ENCODE assay signal across 16 cellular contexts in genomic region chrX:57583477-57583876, GRCh38. TPM values are rescaled to one million over a fixed set of nuclear protein-coding genes. Genes with fewer than 3 reads are reported as not detected.
A peak's percentile ranks its signal among the peaks of the same experiment; 100 is the strongest.
DNase-seq lines count a peak whose midpoint lies in the region; ATAC-seq, FAIRE-seq and TF ChIP-seq lines count a peak whose summit lies in the region.
"Had no signal": no experiment of that assay in that cellular context is flagged by ENCODE, and none has a peak within 500 bp of the region (broad histone marks: within the 10 kb centered on the region; RNA-seq: fewer than 3 reads in every experiment).

No MANE protein-coding gene starts in this region.

- ATAC-seq in A549 (peak; percentile 47 to 64; a peak in 3 of 6 replicates), HCT116 (peak; percentile 36; the same call in 1 of the 2 replicates), body of pancreas (no peak), HG03108 (IDR thresholded peaks at IDR 0.05; ENCODE audit: unreplicated experiment) (no peak)
- ATAC-seq: K562, Right ventricle myocardium inferior had no signal

- DNase-seq in A549 (ENCODE audit: low read depth in 1 of 2, low spot score in 1 of 2) (no peak), HCT116 (ENCODE audit: low read depth, low spot score) (no peak), epithelial cell of esophagus (ENCODE audit: low read depth) (peak; percentile 27), mesendoderm (peak; percentile 17), NCI-H2107 (lab: John Stamatoyannopoulos, UW) (no peak), body of pancreas (no peak)
- DNase-seq: HCEC 1CT, NCI-H1092, NCI-H2081 treated with DMSO at 0.1 percent for 48 hours, NCI-H2227 treated with DMSO at 0.1 percent for 48 hours, Peyer's patch, SK-N-SH had no signal

- H2AK5ac ChIP-seq in mesendoderm (ENCODE audit: low read length): no peak overlapping the region

- H3K4me3 ChIP-seq in A549 (no peak overlapping the region), HCT116 (replicated peaks in 1 of 2; ENCODE audit: low read depth in 1 of 2, low read length in 2 of 2) (no peak overlapping the region), epithelial cell of esophagus (ENCODE audit: low read length) (no peak overlapping the region), mesendoderm (ENCODE audit: low read length) (no peak overlapping the region), body of pancreas (no peak overlapping the region)
- H3K4me3 ChIP-seq: K562, Peyer's patch had no signal

- no peak for TF ChIP-seq CTCF in A549 (IDR thresholded peaks at IDR 0.05)
- TF ChIP-seq CTCF in HCT116 (IDR thresholded peaks at IDR 0.05 in 2 of 3, conservative IDR thresholded peaks at IDR 0.05 in 1 of 3; ENCODE audit: borderline replicate concordance in 1 of 3, insufficient read depth in 1 of 3, low read depth in 2 of 3, low read length in 2 of 3): no peak
- no peak for TF ChIP-seq CTCF in epithelial cell of esophagus (IDR thresholded peaks at IDR 0.05; ENCODE audit: insufficient read depth, low read depth, low read length, missing control alignments)
- no peak for TF ChIP-seq CTCF in body of pancreas (IDR thresholded peaks at IDR 0.05)

- H2AFZ ChIP-seq in HCT116 (ENCODE audit: low read depth, low read length, poor library complexity, severe bottlenecking): no peak overlapping the region

- H3K56ac ChIP-seq in mesendoderm (ENCODE audit: low read length): no peak overlapping the region

- no peak for TF ChIP-seq POLR2A in A549 (IDR thresholded peaks at IDR 0.05; ENCODE audit: low read length)
- TF ChIP-seq POLR2A in HCT116 (IDR thresholded peaks at IDR 0.05; ENCODE audit: borderline replicate concordance, extremely low read depth, insufficient read depth, insufficient read length): no peak
- no peak for TF ChIP-seq POLR2A in body of pancreas (IDR thresholded peaks at IDR 0.05)

- RAD21 ChIA-PET in HCT116 (lab: Charles Lee; ENCODE audit: low non-redundant PET in 1 of 2, low total read pairs in 2 of 2, uncharacterized antibody in 2 of 2, unreplicated experiment in 2 of 2): no interaction called here

- peak overlapping the region; percentile 16; the same call in 1 of the 3 replicates for H3K4me2 ChIP-seq in A549
- H3K4me2 ChIP-seq in HCT116 (ENCODE audit: low read length): no peak overlapping the region
- H3K4me2 ChIP-seq in mesendoderm (ENCODE audit: low read length): no peak overlapping the region
- H3K4me2 ChIP-seq: SK-N-SH had no signal

- H3K9me3 ChIP-seq in A549 (no peaks in the 10 kb centered on the region), HCT116 (ENCODE audit: control insufficient read depth in 1 of 2, insufficient read depth in 1 of 2, low read depth in 1 of 2, low read length in 2 of 2) (no peaks in the 10 kb centered on the region), body of pancreas (no peaks in the 10 kb centered on the region)
- H3K9me3 ChIP-seq: Peyer's patch, SK-N-SH had no signal

- TF ChIP-seq EP300 in A549 (IDR thresholded peaks at IDR 0.05): no peak

- H3K79me1 ChIP-seq in mesendoderm (ENCODE audit: low read length): no peaks in the 10 kb centered on the region

- H3K4me1 ChIP-seq in A549 (peaks cover 8% of the 10 kb centered on the region; the same call in 2 of the 3 replicates), HCT116 (ENCODE audit: control insufficient read depth in 1 of 2, insufficient read depth in 2 of 2, low read length in 2 of 2) (no peaks in the 10 kb centered on the region; a peak in 1 of 4 replicates), mesendoderm (ENCODE audit: control insufficient read depth, low read depth, low read length) (no peaks in the 10 kb centered on the region), body of pancreas (no peaks in the 10 kb centered on the region)
- H3K4me1 ChIP-seq: Peyer's patch had no signal

- no peak overlapping the region for H2BK15ac ChIP-seq in mesendoderm (replicated peaks; ENCODE audit: low read depth)

- POLR2A ChIA-PET in A549 (lab: Yijun Ruan, JAX) (no interaction called here), HCT116 (lab: Charles Lee) (no interaction called here)

- H4K8ac ChIP-seq in mesendoderm (ENCODE audit: low read depth, low read length): no peak overlapping the region

- intact Hi-C loops in HCT116 (cut with micrococcal nuclease) (no loop called here), body of pancreas (cut with DNase I) (no loop called here)

- peak overlapping the region in 1 of 2 experiments; percentile 52; a peak in 2 of 6 replicates for H3K27ac ChIP-seq in A549
- H3K27ac ChIP-seq in HCT116 (ENCODE audit: low read depth, low read length): no peak overlapping the region
- no peak overlapping the region for H3K27ac ChIP-seq in mesendoderm (ENCODE audit: low read depth, low read length)
- H3K27ac ChIP-seq in body of pancreas: no peak overlapping the region
- H3K27ac ChIP-seq: C4-2B, Peyer's patch had no signal

- FAIRE-seq in A549 (lab: Jason Lieb, UNC): no peak

- 51% methylated on average over 4 of the region's 5 CpGs for WGBS in A549 (ENCODE audit: missing lambda C conversion rate)
- WGBS in mesendoderm (ENCODE audit: extremely low coverage, insufficient coverage, low lambda C conversion rate): no CpG with 5 or more reads among the region's 5 CpGs
- WGBS in body of pancreas, 2 donors: 61 to 65% methylated on average over 5 of the region's 5 CpGs

- H3K9ac ChIP-seq in HCT116 (ENCODE audit: low read length) (no peak overlapping the region), mesendoderm (ENCODE audit: low read length) (no peak overlapping the region)
- H3K9ac ChIP-seq: SK-N-SH had no signal

- H3K79me2 ChIP-seq in HCT116 (ENCODE audit: insufficient read depth, low read length) (no peaks in the 10 kb centered on the region), mesendoderm (ENCODE audit: control insufficient read depth, insufficient read depth, low read length) (no peaks in the 10 kb centered on the region)

- no peak overlapping the region for H4K5ac ChIP-seq in mesendoderm (ENCODE audit: low read length)

- H3K23ac ChIP-seq in mesendoderm (ENCODE audit: low read length): no peak overlapping the region

- no peak overlapping the region for H2BK5ac ChIP-seq in mesendoderm (ENCODE audit: low read length)

- no peak overlapping the region for H3K18ac ChIP-seq in mesendoderm (ENCODE audit: low read length)

- TF ChIP-seq RAD21 in A549 (conservative IDR thresholded peaks at IDR 0.05 in 1 of 2, IDR thresholded peaks at IDR 0.05 in 1 of 2) (no peak), HCT116 (IDR thresholded peaks at IDR 0.05; ENCODE audit: low read depth) (no peak)

- CTCF ChIA-PET in A549 (lab: Yijun Ruan, JAX) (interaction anchor here (1.2 kb wide), 1 partner anchor 328 kb away, joined by 3 read pairs; no protein-coding TSS in a partner anchor), HCT116 (lab: Charles Lee) (no interaction called here)

- no peaks in the 10 kb centered on the region for H4K20me1 ChIP-seq in HCT116 (ENCODE audit: insufficient read depth)

- no peaks in the 10 kb centered on the region for H3K9me2 ChIP-seq in HCT116 (ENCODE audit: insufficient read depth)
- H3K9me2 ChIP-seq: SK-N-SH had no signal

- no peak overlapping the region for H2BK120ac ChIP-seq in mesendoderm (ENCODE audit: low read depth, low read length)

- no peaks in the 10 kb centered on the region for H3K27me3 ChIP-seq in HCT116 (ENCODE audit: insufficient read depth, low read length)
- H3K27me3 ChIP-seq in mesendoderm (ENCODE audit: insufficient read depth, low read length, poor library complexity): no peaks in the 10 kb centered on the region
- H3K27me3 ChIP-seq in body of pancreas: no peaks in the 10 kb centered on the region
- H3K27me3 ChIP-seq: Peyer's patch had no signal

- BruUV-seq in HCT116 (replicated peaks; lab: Mats Ljungman, UMichigan): no TSS peak

- no peak overlapping the region for H3K4ac ChIP-seq in mesendoderm (ENCODE audit: low read depth, low read length)

- H3K36me3 ChIP-seq in HCT116 (ENCODE audit: control insufficient read depth in 1 of 2, insufficient read depth in 2 of 2, low read length in 2 of 2) (no peaks in the 10 kb centered on the region), mesendoderm (ENCODE audit: control insufficient read depth, insufficient read depth, low read length) (no peaks in the 10 kb centered on the region), body of pancreas (replicated peaks in 1 of 2; ENCODE audit: insufficient read depth in 1 of 2, low read depth in 2 of 2) (no peaks in the 10 kb centered on the region)
- H3K36me3 ChIP-seq: Peyer's patch had no signal

TF ChIP-seq in A549, 52 proteins besides CTCF, POLR2A, EP300 and RAD21:
- TF ChIP-seq BHLHE40 (IDR thresholded peaks at IDR 0.05; ENCODE audit: low read depth, low read length) (no peak), FOSL2 (IDR thresholded peaks at IDR 0.05) (no peak), FOSL2 (CRISPR knock-in tag; IDR thresholded peaks at IDR 0.05) (no peak)

TF ChIP-seq in HCT116, 20 proteins besides CTCF, POLR2A, EP300 and RAD21:
- TF ChIP-seq REST (IDR thresholded peaks at IDR 0.05; ENCODE audit: low read depth): no peak

RNA-seq across cellular contexts. Expression of gene ZXDB, which starts 8.3 kb away (rescaled TPM):
- polyA plus RNA-seq in A549 (2011; rRNA removed) (12.0 and 14.4 TPM in 2 replicates), A549 (2017; fragmentation: RNase III; extraction: RNeasy Plus Mini Kit Qiagen cat#74134 plus additional on column Dnase treatment) (4.8 to 6.4 TPM (median 5.5 TPM) in 3 replicates)
- polyA plus RNA-seq in A549 (2012; cell fraction: cytosol; rRNA removed): 2.5 and 3.4 TPM in 2 replicates
- polyA plus RNA-seq in A549 (2012; cell fraction: nucleus; rRNA removed): 2.6 and 2.7 TPM in 2 replicates
- 26.5 and 28.8 TPM in 2 replicates for polyA minus RNA-seq in A549 (2011; rRNA and poly(A)+ RNA removed)
- total RNA-seq in HCT116 (2021; ENCODE audit: unreplicated experiment) (7.2 TPM), body of pancreas (1 to 10 TPM; 4.6 to 7.5 TPM)
- polyA plus RNA-seq in HCT116 (2012): 3.5 and 3.6 TPM in 2 replicates
- polyA plus RNA-seq in mesendoderm (2013, experiment 1 of 2): 3.7 TPM
- 3.6 TPM for polyA plus RNA-seq in mesendoderm (2013, experiment 2 of 2)

Comparison
In these comparisons a context has a peak if more than half of its experiments do, and no peak if none do; other contexts are left out.
1. ATAC-seq: peak in A549 (2 of 2) and HCT116 (single experiment); none in body of pancreas (single experiment) and HG03108 (single experiment).
2. DNase-seq: peak in epithelial cell of esophagus (single experiment) and mesendoderm (single experiment); none in A549 (0 of 2), HCT116 (single experiment), NCI-H2107 (single experiment) and body of pancreas (0 of 4).